1 cellular context compared by ENCODE assay signal in genomic region chr15:75872400-75872990, GRCh38.
TF ChIP-seq lines count a peak whose summit lies in the region.

No MANE protein-coding gene starts in this region.

TF ChIP-seq in WTC11, 78 proteins besides CTCF, POLR2A, EP300 and RAD21 (continued from another document):
- no peak for TF ChIP-seq AR (CRISPR knock-in tag; IDR thresholded peaks at IDR 0.05)
- no peak for TF ChIP-seq GRHL2 (CRISPR knock-in tag; IDR thresholded peaks at IDR 0.05; ENCODE audit: insufficient replicate concordance, severe bottlenecking)
- no peak for TF ChIP-seq MXD4 (CRISPR knock-in tag; IDR thresholded peaks at IDR 0.05; ENCODE audit: borderline replicate concordance)
- no peak for TF ChIP-seq STAT6 (CRISPR knock-in tag; conservative IDR thresholded peaks at IDR 0.05; ENCODE audit: low read depth)
- TF ChIP-seq NR2C2 (CRISPR knock-in tag; IDR thresholded peaks at IDR 0.05) = no peak
- no peak for TF ChIP-seq NFE2L1 (CRISPR knock-in tag; IDR thresholded peaks at IDR 0.05)
- no peak for TF ChIP-seq ATF1 (CRISPR knock-in tag; IDR thresholded peaks at IDR 0.05)
- TF ChIP-seq ZBTB43 (CRISPR knock-in tag; IDR thresholded peaks at IDR 0.05) = no peak
- no peak for TF ChIP-seq CREM (CRISPR knock-in tag; IDR thresholded peaks at IDR 0.05)
- TF ChIP-seq MLX (CRISPR knock-in tag; IDR thresholded peaks at IDR 0.05) = no peak
- no peak for TF ChIP-seq PRRX2 (CRISPR knock-in tag; IDR thresholded peaks at IDR 0.05)
- no peak for TF ChIP-seq NR1H2 (CRISPR knock-in tag; IDR thresholded peaks at IDR 0.05)
- TF ChIP-seq CREB1 (CRISPR knock-in tag; IDR thresholded peaks at IDR 0.05) = no peak
- TF ChIP-seq RORB (CRISPR knock-in tag; IDR thresholded peaks at IDR 0.05) = no peak
